Comparison of ENCODE assay signal across 23 cellular contexts in genomic region chr15:90743407-90743806, GRCh38.
"Had no signal": no experiment of that assay in that cellular context is flagged by ENCODE, and none has a peak within 500 bp of the region (broad histone marks: within the 10 kb centered on the region; RNA-seq: fewer than 3 reads in every experiment).

No MANE protein-coding gene starts in this region.

- H3K27ac ChIP-seq: foreskin keratinocyte, psoas muscle, testis, tibial nerve, upper lobe of right lung had no signal

- H3K27me3 Mint-ChIP-seq: naive B cell; stimulated activated memory B cell treated with anti-CD40 and anti-IgM and Interleukin-4, amounts not matched to agents 10 μg/mL and 1 μg/mL and 100 μg/mL, for 72 hours; stimulated activated naive CD8-positive, alpha-beta T cell treated with anti-CD3 and anti-CD28 coated beads, Interleukin-15, amount 100 ng/mL, for 72 hours had no signal

- H3K4me1 Mint-ChIP-seq: nephron; stimulated activated memory B cell treated with anti-CD40 and anti-IgM and Interleukin-4, amounts not matched to agents 10 μg/mL and 1 μg/mL and 100 μg/mL, for 72 hours had no signal

- ATAC-seq: foreskin keratinocyte; left colon; left ventricle myocardium superior; psoas muscle; sciatic nerve; stimulated activated memory B cell treated with anti-CD40 and anti-IgM and Interleukin-4, amounts not matched to agents 10 μg/mL and 1 μg/mL and 100 μg/mL, for 72 hours; stimulated activated naive CD8-positive, alpha-beta T cell treated with anti-CD3 and anti-CD28 coated beads, Interleukin-15, amount 100 ng/mL, for 72 hours; upper lobe of right lung had no signal

- H3K9me3 Mint-ChIP-seq: immature natural killer cell had no signal

- H3K4me3 Mint-ChIP-seq: endodermal cell; immature natural killer cell; nephron; stimulated activated memory B cell treated with anti-CD40 and anti-IgM and Interleukin-4, amounts not matched to agents 10 μg/mL and 1 μg/mL and 100 μg/mL, for 72 hours; stimulated activated naive CD8-positive, alpha-beta T cell treated with anti-CD3 and anti-CD28 coated beads, Interleukin-15, amount 100 ng/mL, for 72 hours had no signal

- H3K4me1 ChIP-seq: foreskin keratinocyte, psoas muscle, tibial nerve, upper lobe of right lung had no signal

- H3K36me3 ChIP-seq: tibial nerve, upper lobe of right lung had no signal

- DNase-seq: effector CD4-positive, alpha-beta T cell; endodermal cell; erythroblast; foreskin keratinocyte; immature natural killer cell; left colon; left ventricle myocardium superior; mesenchymal stem cell; naive B cell; psoas muscle; retina; spleen; stimulated activated CD4-positive, alpha-beta T cell treated with anti-CD3 and anti-CD28 coated beads, Interleukin-15, amount 100 ng/mL, for 24 hours; stimulated activated CD4-positive, alpha-beta T cell treated with anti-CD3 and anti-CD28 coated beads, Interleukin-1b, Interleukin-23, amount 100 ng/mL, for 48 hours; stimulated activated CD4-positive, alpha-beta T cell treated with anti-CD3 and anti-CD28 coated beads, Interleukin-4, amount 100 ng/mL, for 24 hours; stimulated activated naive CD8-positive, alpha-beta T cell treated with anti-CD3 and anti-CD28 coated beads, Interleukin-15, amount 100 ng/mL, for 72 hours; testis; upper lobe of right lung had no signal

- H3K27ac Mint-ChIP-seq: nephron; stimulated activated memory B cell treated with anti-CD40 and anti-IgM and Interleukin-4, amounts not matched to agents 10 μg/mL and 1 μg/mL and 100 μg/mL, for 72 hours; stimulated activated naive CD8-positive, alpha-beta T cell treated with anti-CD3 and anti-CD28 coated beads, Interleukin-15, amount 100 ng/mL, for 72 hours had no signal

- H3K9me3 ChIP-seq: psoas muscle, spleen, testis, tibial nerve, upper lobe of right lung had no signal

- H3K4me3 ChIP-seq: lung, psoas muscle, spleen, testis, tibial nerve, upper lobe of right lung had no signal
